18 cellular contexts compared by ENCODE assay signal in genomic region chr22:36208162-36208765, GRCh38. TPM values are rescaled to one million over a fixed set of nuclear protein-coding genes. Genes with fewer than 3 reads are reported as not detected.
"Had no signal": no experiment of that assay in that cellular context is flagged by ENCODE, and none has a peak within 500 bp of the region (broad histone marks: within the 10 kb centered on the region; RNA-seq: fewer than 3 reads in every experiment).

No MANE protein-coding gene starts in this region.

- ATAC-seq: left ventricle myocardium superior; naive thymus-derived CD4-positive, alpha-beta T cell; stimulated activated effector memory CD8-positive, alpha-beta T cell treated with anti-CD3 and anti-CD28 coated beads, Interleukin-12 subunit alpha, Interleukin-12 subunit beta, amount 100 ng/mL, for 72 hours; stimulated activated naive CD8-positive, alpha-beta T cell treated with anti-CD3 and anti-CD28 coated beads, Interleukin-15, Interleukin-2, amounts not matched to agents 100 U/mL and 50 U/mL, for 24 hours; upper lobe of right lung had no signal

- H3K4me3 ChIP-seq: colonic mucosa, lung, psoas muscle, tibial artery, upper lobe of right lung, vagina had no signal

- DNase-seq: colonic mucosa; effector CD4-positive, alpha-beta T cell; endodermal cell; foreskin melanocyte; islet precursor cell; left ventricle myocardium superior; mesendoderm; naive thymus-derived CD4-positive, alpha-beta T cell; nephron progenitor cell; psoas muscle; stimulated activated CD4-positive, alpha-beta T cell treated with anti-CD3 and anti-CD28 coated beads, Interleukin-4, amount 100 ng/mL, for 1 hour; stimulated activated CD8-positive, alpha-beta memory T cell treated with anti-CD3 and anti-CD28 coated beads, Interleukin-4, amount 100 ng/mL, for 48 hours; stimulated activated naive CD8-positive, alpha-beta T cell treated with anti-CD3 and anti-CD28 coated beads, Interleukin-15, Interleukin-2, amounts not matched to agents 100 U/mL and 50 U/mL, for 24 hours; upper lobe of right lung had no signal

RNA-seq across cellular contexts. Expression of gene APOL4, which starts 6.7 kb away (rescaled TPM):
- total RNA-seq: endodermal cell had no signal
- polyA plus RNA-seq: naive thymus-derived CD4-positive, alpha-beta T cell had no signal
